ENCODE assay signal across 1 cellular context in the genomic region with DNA sequence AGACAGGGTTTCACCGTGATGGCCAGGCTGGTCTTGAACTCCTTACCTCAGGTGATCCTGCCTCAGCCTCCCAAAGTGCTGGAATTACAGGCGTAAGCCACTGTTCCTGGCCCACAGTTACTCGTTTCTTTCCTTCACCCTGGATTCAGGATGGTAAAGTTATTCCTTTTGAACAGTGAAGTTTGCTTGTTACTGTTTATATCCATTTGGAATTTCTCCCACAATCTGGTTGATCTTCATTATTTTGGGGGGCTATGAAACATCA.
TF ChIP-seq lines count a peak whose summit lies in the region.

No MANE protein-coding gene starts in this region.

TF ChIP-seq in K562, 482 proteins besides CTCF, POLR2A, EP300 and RAD21:
- TF ChIP-seq FOXM1 (IDR thresholded peaks at IDR 0.05; ENCODE audit: low read depth), result no peak
- TF ChIP-seq FOXM1 (CRISPR knock-in tag; IDR thresholded peaks at IDR 0.05; ENCODE audit: low read depth), result no peak
- peak; percentile 15 for TF ChIP-seq EWSR1 (IDR thresholded peaks at IDR 0.05; ENCODE audit: borderline replicate concordance, low read depth, partially characterized antibody)
